21 cellular contexts compared by ENCODE assay signal in the genomic region with DNA sequence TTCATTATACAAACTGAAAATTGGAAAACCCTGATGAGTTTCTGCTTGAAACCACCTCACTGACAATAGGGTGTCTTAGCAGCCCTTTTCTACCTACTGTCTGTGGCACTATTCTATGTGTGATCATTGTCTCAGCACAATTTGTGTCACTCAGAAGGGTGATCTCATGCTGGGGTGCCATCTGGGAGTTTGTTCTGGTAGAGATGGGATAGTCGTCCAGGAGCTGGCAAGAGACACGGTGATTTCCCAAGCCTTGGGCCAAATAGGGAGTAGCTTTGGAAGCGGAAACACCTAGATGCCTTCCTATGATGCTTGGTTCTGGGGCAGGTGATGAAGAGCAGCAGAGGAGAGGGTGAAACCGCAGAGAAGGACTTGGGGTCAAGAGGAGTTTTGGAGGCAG.
"Had no signal": no experiment of that assay in that cellular context is flagged by ENCODE, and none has a peak within 500 bp of the region (broad histone marks: within the 10 kb centered on the region; RNA-seq: fewer than 3 reads in every experiment).

No MANE protein-coding gene starts in this region.

- H3K4me1 ChIP-seq: lower lobe of right lung, pancreas, right lobe of liver, stomach, tibial artery had no signal

- H3K4me2 ChIP-seq: smooth muscle cell had no signal

- H3K4me3 ChIP-seq: dorsolateral prefrontal cortex, lower lobe of right lung, pancreas, right lobe of liver, smooth muscle cell, stomach, tibial artery had no signal

- H3K36me3 ChIP-seq: lower lobe of right lung, pancreas, right lobe of liver, stomach, tibial artery had no signal

- DNase-seq: effector CD4-positive, alpha-beta T cell; hypothalamus; immature natural killer cell; islet precursor cell; kidney glomerular epithelial cell; left colon; left ventricle myocardium superior; lower lobe of right lung; natural killer cell; occipital lobe; pancreas; right lobe of liver; stimulated activated CD4-positive, alpha-beta T cell treated with anti-CD3 and anti-CD28 coated beads, Interleukin-12 subunit alpha, Interleukin-12 subunit beta, amount 100 ng/mL, for 4 hours; stimulated activated CD4-positive, alpha-beta T cell treated with anti-CD3 and anti-CD28 coated beads, Interleukin-1b, Interleukin-23, amount 100 ng/mL, for 48 hours; stimulated activated CD4-positive, alpha-beta T cell treated with anti-CD3 and anti-CD28 coated beads, Interleukin-4, amount 100 ng/mL, for 1 hour; stimulated activated CD8-positive, alpha-beta memory T cell treated with anti-CD3 and anti-CD28 coated beads, Interleukin-4, amount 100 ng/mL, for 48 hours; stimulated activated naive CD4-positive, alpha-beta T cell treated with Interleukin-2 at 50 U/mL for 16 hours; stomach; tibial artery had no signal

- H3K9me3 ChIP-seq: lower lobe of right lung, pancreas, right lobe of liver, stomach, tibial artery had no signal

- ATAC-seq: left colon, left ventricle myocardium superior, lower lobe of right lung, natural killer cell, pancreas, right lobe of liver had no signal

- H3K27me3 ChIP-seq: pancreas, right lobe of liver had no signal

- H3K27ac ChIP-seq: dorsolateral prefrontal cortex, lower lobe of right lung, pancreas, right lobe of liver, stomach, tibial artery had no signal
